Comparison of ENCODE assay signal across 8 cellular contexts in the genomic region with DNA sequence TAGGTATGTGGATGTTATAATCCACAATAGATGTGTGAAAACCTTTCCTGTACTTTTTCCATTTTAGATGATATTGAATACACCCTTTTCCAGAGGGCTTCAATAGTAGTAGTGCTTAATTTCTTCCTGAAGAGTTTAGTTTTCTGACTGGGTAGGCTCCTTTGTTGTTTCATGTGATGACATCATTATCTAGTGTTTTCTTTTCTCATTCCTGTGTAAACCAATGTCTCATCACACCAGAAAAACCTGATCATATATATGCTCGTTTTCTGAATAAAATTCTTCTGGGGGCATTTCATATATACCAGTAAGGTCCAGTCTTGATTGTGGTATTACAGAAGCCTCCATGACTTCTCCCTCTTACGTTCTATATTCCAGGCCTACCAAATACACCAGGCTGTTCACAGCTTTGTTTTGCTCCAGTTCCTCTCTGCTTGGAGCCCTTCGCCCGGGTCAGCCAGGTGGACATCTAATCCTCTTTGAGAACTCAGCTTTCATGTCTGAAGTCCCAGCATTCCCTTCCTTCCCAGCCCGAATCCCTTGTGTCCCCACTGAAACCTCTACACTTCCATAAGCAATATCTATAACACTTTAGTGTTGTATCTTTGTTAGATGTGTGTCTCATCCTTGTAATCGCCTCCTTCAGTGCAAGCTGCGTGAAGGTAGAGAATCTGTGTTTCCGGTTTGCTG.
DNase-seq lines count a peak whose midpoint lies in the region; ATAC-seq and TF ChIP-seq lines count a peak whose summit lies in the region.

No MANE protein-coding gene starts in this region.

- H3K4me2 ChIP-seq in OCI-LY3 (ENCODE audit: low read length), result peak overlapping the region; percentile 92

- H2AFZ ChIP-seq in OCI-LY3 (ENCODE audit: low read depth, low read length), result no peak overlapping the region

- TF ChIP-seq CTCF in GM12864 (IDR thresholded peaks at IDR 0.05; ENCODE audit: low read depth, low read length, missing control alignments), result no peak
- TF ChIP-seq CTCF in OCI-LY3 (IDR thresholded peaks at IDR 0.05; ENCODE audit: low read depth, low read length), result no peak
- TF ChIP-seq CTCF in fibroblast of pulmonary artery (IDR thresholded peaks at IDR 0.05; ENCODE audit: low read length, missing control alignments), result no peak

- H3K4me3 ChIP-seq in GM12864 (ENCODE audit: low read depth, low read length) (peak overlapping the region; percentile 64), OCI-LY3 (ENCODE audit: low read length) (peak overlapping the region; percentile 95; the same call in 1 of the 2 replicates), fibroblast of pulmonary artery (replicated peaks; ENCODE audit: low read depth, low read length) (peak overlapping the region; percentile 83), skeletal muscle cell (ENCODE audit: low read depth, low read length) (peak overlapping the region; percentile 68)

- DNase-seq in GM12864 (ENCODE audit: low read depth) (no peak), fibroblast of pulmonary artery (ENCODE audit: low read depth) (no peak), skeletal muscle cell (ENCODE audit: low read depth) (no peak), activated gamma-delta T cell (lab: John Stamatoyannopoulos, UW) (no peak)
- no peak for DNase-seq in NK-92 treated with Interleukin-12 subunit alpha and Interleukin-12 subunit beta, amount 100 ng/mL, for 24 hours (lab: John Stamatoyannopoulos, UW)

- no peak overlapping the region for H3K27ac ChIP-seq in OCI-LY3 (ENCODE audit: low read length)

- ATAC-seq in HG03342 (IDR thresholded peaks at IDR 0.05; ENCODE audit: unreplicated experiment) (no peak), HG02981 (IDR thresholded peaks at IDR 0.05; ENCODE audit: unreplicated experiment) (no peak)

- H4K20me1 ChIP-seq in OCI-LY3 (ENCODE audit: insufficient read depth, low read length), result peaks cover 14% of the 10 kb centered on the region

- H3K27me3 ChIP-seq in OCI-LY3 (ENCODE audit: low read depth, low read length), result no peaks in the 10 kb centered on the region

- peaks cover 27% of the 10 kb centered on the region for H3K79me2 ChIP-seq in OCI-LY3 (ENCODE audit: low read length)

- H3K9me3 ChIP-seq in OCI-LY3 (ENCODE audit: insufficient read depth, low read length), result no peaks in the 10 kb centered on the region

- no peak overlapping the region for H3K9ac ChIP-seq in OCI-LY3 (ENCODE audit: low read length)

- peaks cover 23% of the 10 kb centered on the region for H3K4me1 ChIP-seq in OCI-LY3 (ENCODE audit: low read length)

- no peaks in the 10 kb centered on the region for H3K36me3 ChIP-seq in OCI-LY3 (replicated peaks; ENCODE audit: low read depth, low read length)
